In genomic region chr2:143297182-143297581, GRCh38 we compare ENCODE assay signal across 17 cellular contexts.
"Had no signal": no experiment of that assay in that cellular context is flagged by ENCODE, and none has a peak within 500 bp of the region (broad histone marks: within the 10 kb centered on the region; RNA-seq: fewer than 3 reads in every experiment).

No MANE protein-coding gene starts in this region.

- H3K27ac Mint-ChIP-seq: nephron progenitor cell had no signal

- H3K4me3 Mint-ChIP-seq: nephron progenitor cell had no signal

- H3K9me3 Mint-ChIP-seq: nephron progenitor cell had no signal

- H3K27me3 Mint-ChIP-seq: naive thymus-derived CD4-positive, alpha-beta T cell had no signal

- DNase-seq: dorsolateral prefrontal cortex; effector CD8-positive, alpha-beta T cell; foreskin melanocyte; head of caudate nucleus; naive thymus-derived CD4-positive, alpha-beta T cell; nephron progenitor cell; psoas muscle; retina; spleen; stimulated activated CD4-positive, alpha-beta T cell treated with anti-CD3 and anti-CD28 coated beads, Interleukin-15, amount 100 ng/mL, for 24 hours; stimulated activated CD4-positive, alpha-beta T cell treated with anti-CD3 and anti-CD28 coated beads, Interleukin-1b, Interleukin-23, amount 100 ng/mL, for 48 hours; stimulated activated CD4-positive, alpha-beta T cell treated with anti-CD3 and anti-CD28 coated beads, Interleukin-4, amount 100 ng/mL, for 4 hours; stimulated activated naive CD4-positive, alpha-beta T cell; stomach; substantia nigra; transverse colon had no signal

- ATAC-seq: naive thymus-derived CD4-positive, alpha-beta T cell; psoas muscle; sciatic nerve had no signal
